1 cellular context compared by ENCODE assay signal in the genomic region with DNA sequence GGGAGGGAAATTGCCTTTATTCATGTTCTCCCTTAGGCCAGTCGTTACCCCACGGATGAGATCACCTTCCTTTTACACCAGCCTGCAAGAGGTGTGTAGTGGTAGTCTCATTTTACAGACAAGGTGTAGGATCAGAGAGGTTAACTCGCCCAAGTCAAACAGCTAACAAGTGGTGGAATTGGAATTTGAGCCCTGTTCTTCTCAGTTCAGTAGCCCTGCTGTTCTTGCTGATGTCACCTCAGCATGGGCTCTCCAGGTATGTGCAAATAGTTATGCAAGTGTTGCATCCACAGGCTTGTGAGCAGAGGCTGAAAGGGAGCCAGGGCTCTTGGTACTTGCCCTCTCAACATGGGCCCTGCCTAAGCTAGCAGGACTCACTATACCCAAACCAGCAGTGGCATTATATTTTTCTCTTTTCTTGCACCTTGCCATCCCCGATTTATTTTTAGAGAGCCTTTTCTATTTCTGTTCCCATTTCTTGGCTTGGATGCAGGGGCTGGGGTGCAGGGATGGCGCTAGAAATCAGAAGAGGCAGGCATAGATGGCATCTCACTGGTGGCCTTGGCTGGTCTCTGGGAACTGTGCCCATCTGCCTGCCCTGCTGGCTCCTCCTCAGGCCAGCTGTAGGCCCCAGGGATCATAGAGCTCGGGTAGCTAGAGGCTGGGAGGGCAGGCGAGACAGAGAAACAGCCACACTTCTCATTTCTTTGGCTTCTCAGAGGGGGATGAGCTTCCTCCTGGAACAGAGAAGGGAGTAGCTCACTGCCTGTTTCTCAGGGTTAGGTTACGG.
TF ChIP-seq lines count a peak whose summit lies in the region.

No MANE protein-coding gene starts in this region.

TF ChIP-seq in HepG2, 621 proteins besides CTCF, POLR2A, EP300 and RAD21 (continued from another document and continues in another):
- TF ChIP-seq ZNF512 (CRISPR knock-in tag; IDR thresholded peaks at IDR 0.05) (no peak), ZNF747 (CRISPR knock-in tag; IDR thresholded peaks at IDR 0.05; ENCODE audit: borderline replicate concordance) (no peak), JUNB (CRISPR knock-in tag; IDR thresholded peaks at IDR 0.05; ENCODE audit: borderline replicate concordance) (no peak), RFX5 (IDR thresholded peaks at IDR 0.05; ENCODE audit: low read depth, low read length) (no peak), ZBTB1 (CRISPR knock-in tag; IDR thresholded peaks at IDR 0.05; ENCODE audit: borderline replicate concordance) (no peak), FUBP1 (CRISPR knock-in tag; IDR thresholded peaks at IDR 0.05; ENCODE audit: borderline replicate concordance) (0 out of 2 replicates have a peak, but pooled peaks have one; percentile 24), ZBTB3 (CRISPR knock-in tag; IDR thresholded peaks at IDR 0.05; ENCODE audit: borderline replicate concordance, low read depth) (0 out of 2 replicates have a peak, but pooled peaks have one; percentile 36), ZBTB21 (CRISPR knock-in tag; IDR thresholded peaks at IDR 0.05) (peak; percentile 89), FOXP1 (IDR thresholded peaks at IDR 0.05) (no peak), FOXP1 (CRISPR knock-in tag; IDR thresholded peaks at IDR 0.05) (peak; percentile 62), NCOA2 (CRISPR knock-in tag; IDR thresholded peaks at IDR 0.05) (peak; percentile 73), RBM22 (optimal IDR thresholded peaks at IDR 0.05; ENCODE audit: low read length) (peak; percentile 87), ZNF513 (CRISPR knock-in tag; conservative IDR thresholded peaks at IDR 0.05) (no peak), ZBTB42 (CRISPR knock-in tag; IDR thresholded peaks at IDR 0.05) (no peak), ZNF737 (CRISPR knock-in tag; IDR thresholded peaks at IDR 0.05; ENCODE audit: borderline replicate concordance) (no peak), NCOA5 (CRISPR knock-in tag; IDR thresholded peaks at IDR 0.05) (no peak), KLF6 (CRISPR knock-in tag; IDR thresholded peaks at IDR 0.05) (no peak), SRSF4 (IDR thresholded peaks at IDR 0.05; ENCODE audit: low read depth, low read length, poor library complexity, severe bottlenecking) (no peak), MIXL1 (CRISPR knock-in tag; IDR thresholded peaks at IDR 0.05) (peak; percentile 91), HES4 (CRISPR knock-in tag; IDR thresholded peaks at IDR 0.05; ENCODE audit: borderline replicate concordance) (no peak), THYN1 (CRISPR knock-in tag; IDR thresholded peaks at IDR 0.05; ENCODE audit: borderline replicate concordance, low read depth) (no peak), JUND (CRISPR knock-in tag; IDR thresholded peaks at IDR 0.05) (no peak), ZNF142 (CRISPR knock-in tag; IDR thresholded peaks at IDR 0.05) (no peak), MED8 (CRISPR knock-in tag; IDR thresholded peaks at IDR 0.05; ENCODE audit: insufficient replicate concordance) (no peak), ZBTB7B (CRISPR knock-in tag; IDR thresholded peaks at IDR 0.05) (peak; percentile 52; the same call in 1 of the 2 replicates), SIX4 (CRISPR knock-in tag; IDR thresholded peaks at IDR 0.05) (peak; percentile 64), HIVEP1 (CRISPR knock-in tag; IDR thresholded peaks at IDR 0.05) (no peak), ZNF460 (CRISPR knock-in tag; IDR thresholded peaks at IDR 0.05; ENCODE audit: borderline replicate concordance) (no peak), FOXM1 (CRISPR knock-in tag; IDR thresholded peaks at IDR 0.05) (no peak), CCDC6 (CRISPR knock-in tag; IDR thresholded peaks at IDR 0.05) (no peak), ZSCAN30 (CRISPR knock-in tag; IDR thresholded peaks at IDR 0.05) (no peak), CBX5 (CRISPR knock-in tag; IDR thresholded peaks at IDR 0.05; ENCODE audit: borderline replicate concordance) (peak; percentile 96), ZNF160 (CRISPR knock-in tag; IDR thresholded peaks at IDR 0.05) (no peak), ZNF530 (CRISPR knock-in tag; IDR thresholded peaks at IDR 0.05; ENCODE audit: low read depth) (no peak), KAT2B (IDR thresholded peaks at IDR 0.05; ENCODE audit: borderline replicate concordance, low read depth, low read length) (no peak), ZNF138 (CRISPR knock-in tag; IDR thresholded peaks at IDR 0.05; ENCODE audit: low read depth) (no peak), ERF (CRISPR knock-in tag; IDR thresholded peaks at IDR 0.05) (peak; percentile 79), ATM (IDR thresholded peaks at IDR 0.05; ENCODE audit: borderline replicate concordance) (peak; percentile 91; the same call in 1 of the 2 replicates)
- TF ChIP-seq, protein P1, sequence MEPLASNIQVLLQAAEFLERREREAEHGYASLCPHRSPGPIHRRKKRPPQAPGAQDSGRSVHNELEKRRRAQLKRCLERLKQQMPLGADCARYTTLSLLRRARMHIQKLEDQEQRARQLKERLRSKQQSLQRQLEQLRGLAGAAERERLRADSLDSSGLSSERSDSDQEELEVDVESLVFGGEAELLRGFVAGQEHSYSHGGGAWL (CRISPR knock-in tag; IDR thresholded peaks at IDR 0.05): no peak
- TF ChIP-seq, protein P2, sequence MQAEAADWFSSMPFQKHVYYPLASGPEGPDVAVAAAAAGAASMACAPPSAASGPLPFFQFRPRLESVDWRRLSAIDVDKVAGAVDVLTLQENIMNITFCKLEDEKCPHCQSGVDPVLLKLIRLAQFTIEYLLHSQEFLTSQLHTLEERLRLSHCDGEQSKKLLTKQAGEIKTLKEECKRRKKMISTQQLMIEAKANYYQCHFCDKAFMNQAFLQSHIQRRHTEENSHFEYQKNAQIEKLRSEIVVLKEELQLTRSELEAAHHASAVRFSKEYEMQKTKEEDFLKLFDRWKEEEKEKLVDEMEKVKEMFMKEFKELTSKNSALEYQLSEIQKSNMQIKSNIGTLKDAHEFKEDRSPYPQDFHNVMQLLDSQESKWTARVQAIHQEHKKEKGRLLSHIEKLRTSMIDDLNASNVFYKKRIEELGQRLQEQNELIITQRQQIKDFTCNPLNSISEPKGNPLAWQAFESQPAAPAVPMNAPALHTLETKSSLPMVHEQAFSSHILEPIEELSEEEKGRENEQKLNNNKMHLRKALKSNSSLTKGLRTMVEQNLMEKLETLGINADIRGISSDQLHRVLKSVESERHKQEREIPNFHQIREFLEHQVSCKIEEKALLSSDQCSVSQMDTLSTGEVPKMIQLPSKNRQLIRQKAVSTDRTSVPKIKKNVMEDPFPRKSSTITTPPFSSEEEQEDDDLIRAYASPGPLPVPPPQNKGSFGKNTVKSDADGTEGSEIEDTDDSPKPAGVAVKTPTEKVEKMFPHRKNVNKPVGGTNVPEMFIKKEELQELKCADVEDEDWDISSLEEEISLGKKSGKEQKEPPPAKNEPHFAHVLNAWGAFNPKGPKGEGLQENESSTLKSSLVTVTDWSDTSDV (CRISPR knock-in tag; IDR thresholded peaks at IDR 0.05): no peak
- TF ChIP-seq, protein P3, sequence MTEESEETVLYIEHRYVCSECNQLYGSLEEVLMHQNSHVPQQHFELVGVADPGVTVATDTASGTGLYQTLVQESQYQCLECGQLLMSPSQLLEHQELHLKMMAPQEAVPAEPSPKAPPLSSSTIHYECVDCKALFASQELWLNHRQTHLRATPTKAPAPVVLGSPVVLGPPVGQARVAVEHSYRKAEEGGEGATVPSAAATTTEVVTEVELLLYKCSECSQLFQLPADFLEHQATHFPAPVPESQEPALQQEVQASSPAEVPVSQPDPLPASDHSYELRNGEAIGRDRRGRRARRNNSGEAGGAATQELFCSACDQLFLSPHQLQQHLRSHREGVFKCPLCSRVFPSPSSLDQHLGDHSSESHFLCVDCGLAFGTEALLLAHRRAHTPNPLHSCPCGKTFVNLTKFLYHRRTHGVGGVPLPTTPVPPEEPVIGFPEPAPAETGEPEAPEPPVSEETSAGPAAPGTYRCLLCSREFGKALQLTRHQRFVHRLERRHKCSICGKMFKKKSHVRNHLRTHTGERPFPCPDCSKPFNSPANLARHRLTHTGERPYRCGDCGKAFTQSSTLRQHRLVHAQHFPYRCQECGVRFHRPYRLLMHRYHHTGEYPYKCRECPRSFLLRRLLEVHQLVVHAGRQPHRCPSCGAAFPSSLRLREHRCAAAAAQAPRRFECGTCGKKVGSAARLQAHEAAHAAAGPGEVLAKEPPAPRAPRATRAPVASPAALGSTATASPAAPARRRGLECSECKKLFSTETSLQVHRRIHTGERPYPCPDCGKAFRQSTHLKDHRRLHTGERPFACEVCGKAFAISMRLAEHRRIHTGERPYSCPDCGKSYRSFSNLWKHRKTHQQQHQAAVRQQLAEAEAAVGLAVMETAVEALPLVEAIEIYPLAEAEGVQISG (CRISPR knock-in tag; IDR thresholded peaks at IDR 0.05): peak; percentile 83
- TF ChIP-seq, protein P4, sequence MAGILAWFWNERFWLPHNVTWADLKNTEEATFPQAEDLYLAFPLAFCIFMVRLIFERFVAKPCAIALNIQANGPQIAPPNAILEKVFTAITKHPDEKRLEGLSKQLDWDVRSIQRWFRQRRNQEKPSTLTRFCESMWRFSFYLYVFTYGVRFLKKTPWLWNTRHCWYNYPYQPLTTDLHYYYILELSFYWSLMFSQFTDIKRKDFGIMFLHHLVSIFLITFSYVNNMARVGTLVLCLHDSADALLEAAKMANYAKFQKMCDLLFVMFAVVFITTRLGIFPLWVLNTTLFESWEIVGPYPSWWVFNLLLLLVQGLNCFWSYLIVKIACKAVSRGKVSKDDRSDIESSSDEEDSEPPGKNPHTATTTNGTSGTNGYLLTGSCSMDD (CRISPR knock-in tag; IDR thresholded peaks at IDR 0.05): no peak
